Comparison of ENCODE assay signal across 17 cellular contexts in the genomic region with DNA sequence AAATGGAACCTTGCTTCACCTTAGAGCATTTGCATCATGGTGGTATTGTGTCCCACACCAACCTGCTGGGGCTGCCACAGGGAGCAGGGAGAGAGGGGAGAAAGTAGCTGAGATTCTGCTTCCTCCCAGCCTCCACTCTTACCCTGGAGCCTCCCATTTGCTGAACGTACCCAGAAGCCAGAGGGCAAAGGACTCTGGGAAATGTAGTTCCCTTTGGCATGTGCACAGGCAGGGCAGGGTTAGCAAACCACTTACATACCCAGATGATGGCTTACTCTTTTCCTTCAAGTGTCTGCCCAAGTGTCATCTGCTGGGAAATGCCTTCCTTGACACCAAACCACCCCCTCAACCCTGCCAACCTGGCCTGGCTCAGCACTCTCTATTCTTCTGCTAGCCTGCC. TPM values are rescaled to one million over a fixed set of nuclear protein-coding genes. Genes with fewer than 3 reads are reported as not detected.
DNase-seq lines count a peak whose midpoint lies in the region; ATAC-seq, FAIRE-seq and TF ChIP-seq lines count a peak whose summit lies in the region.
"Had no signal": no experiment of that assay in that cellular context is flagged by ENCODE, and none has a peak within 500 bp of the region (broad histone marks: within the 10 kb centered on the region; RNA-seq: fewer than 3 reads in every experiment).

No MANE protein-coding gene starts in this region.

- POLR2A ChIA-PET in endothelial cell of umbilical vein (lab: Charles Lee) = no interaction called here

- ATAC-seq in upper lobe of right lung (peak; percentile 44), GM21423 (IDR thresholded peaks at IDR 0.05; ENCODE audit: unreplicated experiment) (no peak)
- ATAC-seq: gastroesophageal sphincter had no signal

- no peak overlapping the region for H3K4me3 ChIP-seq in mammary epithelial cell (replicated peaks in 1 of 3; ENCODE audit: insufficient read depth in 1 of 3, low read depth in 2 of 3, low read length in 3 of 3)
- no peak overlapping the region for H3K4me3 ChIP-seq in breast epithelium
- no peak overlapping the region for H3K4me3 ChIP-seq in endothelial cell of umbilical vein (replicated peaks in 1 of 3; ENCODE audit: insufficient read depth in 1 of 3, low read depth in 1 of 3, low read length in 3 of 3)
- H3K4me3 ChIP-seq in upper lobe of right lung = no peak overlapping the region
- H3K4me3 ChIP-seq: cardiac muscle cell, gastroesophageal sphincter, SK-N-MC had no signal

- intact Hi-C loops in mammary epithelial cell (cut with micrococcal nuclease) = no loop called here
- intact Hi-C loops in breast epithelium (cut with DNase I; ENCODE audit: low total_unique reads) = no loop called here
- intact Hi-C loops in endothelial cell of umbilical vein (cut with micrococcal nuclease) = no loop called here
- intact Hi-C loops in upper lobe of right lung (cut with DNase I) = no loop called here

- no TSS peak for BruUV-seq in mammary epithelial cell (replicated peaks; lab: Mats Ljungman, UMichigan)
- no TSS peak for BruUV-seq in endothelial cell of umbilical vein (replicated peaks; lab: Mats Ljungman, UMichigan)

- H2AFZ ChIP-seq in mammary epithelial cell (ENCODE audit: low read depth, low read length) (peak overlapping the region; percentile 36), endothelial cell of umbilical vein (ENCODE audit: low read depth, low read length) (no peak overlapping the region)

- H3K27ac ChIP-seq in mammary epithelial cell (ENCODE audit: insufficient read depth, low read depth, low read length) (no peak overlapping the region), breast epithelium (no peak overlapping the region), endothelial cell of umbilical vein (ENCODE audit: insufficient read depth, low read depth, low read length) (no peak overlapping the region), upper lobe of right lung (no peak overlapping the region)
- H3K27ac ChIP-seq: cardiac muscle cell, gastroesophageal sphincter, SK-N-MC, VCaP had no signal

- in situ Hi-C loops in mammary epithelial cell (cut with MboI; ENCODE audit: low sequenced_read_pairs in 2 of 2) = no loop called here

- no peak for TF ChIP-seq CTCF in mammary epithelial cell (conservative IDR thresholded peaks at IDR 0.05 in 1 of 2, IDR thresholded peaks at IDR 0.05 in 1 of 2; ENCODE audit: extremely low read depth in 1 of 2, insufficient read depth in 1 of 2, low read depth in 1 of 2, low read length in 2 of 2)
- no peak for TF ChIP-seq CTCF in breast epithelium (IDR thresholded peaks at IDR 0.05)
- no peak for TF ChIP-seq CTCF in endothelial cell of umbilical vein (IDR thresholded peaks at IDR 0.05; ENCODE audit: extremely low read depth in 1 of 2, insufficient read depth in 1 of 2, low read depth in 1 of 2, low read length in 2 of 2)
- no peak for TF ChIP-seq CTCF in upper lobe of right lung (IDR thresholded peaks at IDR 0.05)

- peaks cover 42% of the 10 kb centered on the region for H3K4me1 ChIP-seq in mammary epithelial cell (ENCODE audit: insufficient read depth, low read length)
- H3K4me1 ChIP-seq in breast epithelium = no peaks in the 10 kb centered on the region
- H3K4me1 ChIP-seq in endothelial cell of umbilical vein (ENCODE audit: control insufficient read depth, extremely low read depth, insufficient read depth, low read length) = no peaks in the 10 kb centered on the region
- H3K4me1 ChIP-seq in upper lobe of right lung = no peaks in the 10 kb centered on the region
- H3K4me1 ChIP-seq: gastroesophageal sphincter had no signal

- TF ChIP-seq POLR2A in breast epithelium (IDR thresholded peaks at IDR 0.05) (no peak), endothelial cell of umbilical vein (IDR thresholded peaks at IDR 0.05; ENCODE audit: low read depth, low read length) (no peak)

- H3K79me2 ChIP-seq in mammary epithelial cell (ENCODE audit: insufficient read depth, low read length) (no peaks in the 10 kb centered on the region), endothelial cell of umbilical vein (ENCODE audit: control insufficient read depth, insufficient read depth, low read length) (no peaks in the 10 kb centered on the region)

- H4K20me1 ChIP-seq in mammary epithelial cell (ENCODE audit: insufficient read depth, low read length) (no peaks in the 10 kb centered on the region), endothelial cell of umbilical vein (replicated peaks; ENCODE audit: control insufficient read depth, extremely low read depth, insufficient read depth, low read length) (no peaks in the 10 kb centered on the region)

- H3K36me3 ChIP-seq in mammary epithelial cell (ENCODE audit: insufficient read depth, low read length) (no peaks in the 10 kb centered on the region), breast epithelium (no peaks in the 10 kb centered on the region), endothelial cell of umbilical vein (ENCODE audit: control insufficient read depth in 2 of 2, extremely low read depth in 1 of 2, insufficient read depth in 2 of 2, low read length in 2 of 2) (no peaks in the 10 kb centered on the region), upper lobe of right lung (no peaks in the 10 kb centered on the region)
- H3K36me3 ChIP-seq: cardiac muscle cell, gastroesophageal sphincter had no signal

- DNase-seq in mammary epithelial cell = peak; percentile 27
- no peak for DNase-seq in breast epithelium (ENCODE audit: low spot score in 2 of 2)
- DNase-seq in OCI-M1 (lab: John Stamatoyannopoulos, UW) = peak; percentile 48
- no peak for DNase-seq in endothelial cell of umbilical vein (ENCODE audit: low read depth, low spot score)
- DNase-seq in upper lobe of right lung = peak; percentile 30
- no peak for DNase-seq in A172 (ENCODE audit: low spot score)
- no peak for DNase-seq in NCI-H1105 treated with DMSO at 0.1 percent for 48 hours (lab: John Stamatoyannopoulos, UW)
- DNase-seq: activated CD8-positive, alpha-beta memory T cell treated with anti-CD3 and anti-CD28 coated beads, Interleukin-2, amount 50 U/mL, for 4 hours; immature natural killer cell; NCI-H1092; stimulated activated CD4-positive, alpha-beta T cell treated with anti-CD3 and anti-CD28 coated beads, Interleukin-15, amount 100 ng/mL, for 24 hours had no signal

- peak; percentile 8 for FAIRE-seq in endothelial cell of umbilical vein (lab: Jason Lieb, UNC)
- FAIRE-seq: D721Med had no signal

- H3K9me3 ChIP-seq in mammary epithelial cell (replicated peaks; ENCODE audit: insufficient read depth, low read length) (no peaks in the 10 kb centered on the region), breast epithelium (peaks cover 5% of the 10 kb centered on the region in 2 donors), endothelial cell of umbilical vein (replicated peaks; ENCODE audit: control insufficient read depth, insufficient read depth, low read length) (no peaks in the 10 kb centered on the region), upper lobe of right lung (no peaks in the 10 kb centered on the region)

- dilution Hi-C loops in mammary epithelial cell (cut with HindIII; ENCODE audit: low sequenced_read_pairs) (no loop called here), endothelial cell of umbilical vein (cut with MboI; ENCODE audit: extremely low pct_ligation_motif_present, low sequenced_read_pairs) (no loop called here)

- CTCF ChIA-PET in mammary epithelial cell (lab: Charles Lee; ENCODE audit: low non-redundant PET) = no interaction called here
- CTCF ChIA-PET in endothelial cell of umbilical vein (lab: Charles Lee) = no interaction called here

- H3K27me3 ChIP-seq in mammary epithelial cell (ENCODE audit: insufficient read depth, low read length) (no peaks in the 10 kb centered on the region), breast epithelium (no peaks in the 10 kb centered on the region), endothelial cell of umbilical vein (ENCODE audit: control insufficient read depth in 2 of 2, insufficient read depth in 2 of 2, low read length in 2 of 2) (peaks cover 2 to 4% of the 10 kb centered on the region in 2 experiments), upper lobe of right lung (no peaks in the 10 kb centered on the region)
- H3K27me3 ChIP-seq: cardiac muscle cell, gastroesophageal sphincter had no signal

- H3K9ac ChIP-seq in mammary epithelial cell (ENCODE audit: insufficient read depth, low read length) (no peak overlapping the region), endothelial cell of umbilical vein (replicated peaks; ENCODE audit: extremely low read depth, insufficient read depth, low read length) (no peak overlapping the region)

- H3K4me2 ChIP-seq in mammary epithelial cell (ENCODE audit: insufficient read depth, low read depth, low read length) (no peak overlapping the region), endothelial cell of umbilical vein (ENCODE audit: insufficient read depth, low read length) (no peak overlapping the region)

- H3K9me1 ChIP-seq in endothelial cell of umbilical vein (replicated peaks; ENCODE audit: control insufficient read depth, extremely low read depth, insufficient read depth, low read length) = no peaks in the 10 kb centered on the region

- 0% methylated on average over 1 of the region's 1 CpG for WGBS in mammary epithelial cell (ENCODE audit: low coverage, missing lambda C conversion rate)

TF ChIP-seq in endothelial cell of umbilical vein, 7 proteins besides CTCF, POLR2A, EP300 and RAD21:
- TF ChIP-seq, protein P1, sequence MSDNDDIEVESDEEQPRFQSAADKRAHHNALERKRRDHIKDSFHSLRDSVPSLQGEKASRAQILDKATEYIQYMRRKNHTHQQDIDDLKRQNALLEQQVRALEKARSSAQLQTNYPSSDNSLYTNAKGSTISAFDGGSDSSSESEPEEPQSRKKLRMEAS (IDR thresholded peaks at IDR 0.05; ENCODE audit: insufficient read depth, insufficient read length) = no peak
- TF ChIP-seq MYC (IDR thresholded peaks at IDR 0.05; ENCODE audit: low read depth, low read length) = no peak
- TF ChIP-seq POLR2AphosphoS5 (IDR thresholded peaks at IDR 0.05; ENCODE audit: insufficient read depth, low read depth, low read length) = no peak

RNA-seq across cellular contexts. Expression of gene SMIM38, which starts 16.9 kb away (rescaled TPM):
- total RNA-seq in mammary epithelial cell (under 1 TPM in 1 of 2 donors, not detected in 1; 0.50 TPM), breast epithelium (1 to 10 TPM in 2 of 3 donors, under 1 TPM in 1; 0.32 to 2.6 (median 1.6) TPM), endothelial cell of umbilical vein (not detected in 2 replicates), upper lobe of right lung (not detected)
- polyA plus RNA-seq in mammary epithelial cell (not detected), endothelial cell of umbilical vein (0.03 TPM in 2 replicates)
- polyA minus RNA-seq in mammary epithelial cell (not detected), endothelial cell of umbilical vein (not detected in 2 replicates)
- 0.03 TPM in 1 of 2 replicates, not detected in the other for polyA plus RNA-seq in endothelial cell of umbilical vein (2011; cell fraction: cytosol; rRNA removed)
- 0.20 and 0.36 TPM in 2 replicates for polyA plus RNA-seq in endothelial cell of umbilical vein (2011; cell fraction: nucleus; rRNA removed)
- not detected in 2 replicates for polyA plus RNA-seq in endothelial cell of umbilical vein (2012)
- not detected for polyA minus RNA-seq in endothelial cell of umbilical vein (2011; cell fraction: cytosol; rRNA and poly(A)+ RNA removed)
- 0.14 TPM in 2 replicates for polyA minus RNA-seq in endothelial cell of umbilical vein (2011; cell fraction: nucleus; rRNA and poly(A)+ RNA removed)
- 0.14 and 1.8 TPM in 2 replicates for total RNA-seq in A172 (2014; rRNA removed; shearing (Covaris generic))
- polyA plus RNA-seq: immature natural killer cell had no signal

Comparison
In these comparisons a context has a peak if more than half of its experiments do, and no peak if none do; other contexts are left out.
1. DNase-seq: peak in mammary epithelial cell (single experiment), OCI-M1 (single experiment) and upper lobe of right lung (single experiment); none in breast epithelium (0 of 2), endothelial cell of umbilical vein (single experiment), A172 (single experiment) and NCI-H1105 treated with DMSO at 0.1 percent for 48 hours (single experiment).